ENCODE assay signal across 26 cellular contexts in genomic region chr5:85709728-85710127, GRCh38.
"Had no signal": no experiment of that assay in that cellular context is flagged by ENCODE, and none has a peak within 500 bp of the region (broad histone marks: within the 10 kb centered on the region; RNA-seq: fewer than 3 reads in every experiment).

No MANE protein-coding gene starts in this region.

- H3K36me3 ChIP-seq: left lung, lower lobe of right lung, pancreas, prostate gland, tibial nerve, upper lobe of left lung, vagina had no signal

- DNase-seq: hypothalamus; immature natural killer cell; kidney; left colon; left lung; lower lobe of right lung; mammary epithelial cell; mesenchymal stem cell; naive thymus-derived CD8-positive, alpha-beta T cell; nucleus accumbens; pancreas; posterior cingulate gyrus; retina; right cardiac atrium; stimulated activated CD4-positive, alpha-beta T cell treated with anti-CD3 and anti-CD28 coated beads, Interleukin-12 subunit alpha, Interleukin-12 subunit beta, amount 100 ng/mL, for 4 hours; stimulated activated CD4-positive, alpha-beta T cell treated with anti-CD3 and anti-CD28 coated beads, Interleukin-15, amount 100 ng/mL, for 24 hours; stimulated activated CD4-positive, alpha-beta T cell treated with anti-CD3 and anti-CD28 coated beads, Interleukin-4, amount 100 ng/mL, for 24 hours; stimulated activated naive CD4-positive, alpha-beta T cell; substantia nigra; upper lobe of left lung had no signal

- H3K9me3 ChIP-seq: left lung, lower lobe of right lung, pancreas, prostate gland, tibial nerve, upper lobe of left lung, vagina had no signal

- H3K4me1 ChIP-seq: left lung, lower lobe of right lung, pancreas, prostate gland, tibial nerve, upper lobe of left lung, vagina had no signal

- H3K27ac ChIP-seq: left lung, lower lobe of right lung, pancreas, prostate gland, skin epidermis, tibial nerve, upper lobe of left lung, vagina had no signal

- H3K4me3 ChIP-seq: left lung, lower lobe of right lung, pancreas, prostate gland, skin epidermis, tibial nerve, upper lobe of left lung, vagina had no signal

- H3K27me3 ChIP-seq: left lung, pancreas, tibial nerve, upper lobe of left lung, vagina had no signal

- ATAC-seq: left colon; left lung; lower lobe of right lung; naive thymus-derived CD8-positive, alpha-beta T cell; pancreas; right cardiac atrium; sciatic nerve; stimulated activated effector memory CD8-positive, alpha-beta T cell treated with anti-CD3 and anti-CD28 coated beads, Interleukin-12 subunit alpha, Interleukin-12 subunit beta, amount 100 ng/mL, for 72 hours had no signal
